Comparison of ENCODE assay signal across 23 cellular contexts in genomic region chr15:100853676-100854440, GRCh38. TPM values are rescaled to one million over a fixed set of nuclear protein-coding genes. Genes with fewer than 3 reads are reported as not detected.
"Had no signal": no experiment of that assay in that cellular context is flagged by ENCODE, and none has a peak within 500 bp of the region (broad histone marks: within the 10 kb centered on the region; RNA-seq: fewer than 3 reads in every experiment).

No MANE protein-coding gene starts in this region.

- H3K4me1 Mint-ChIP-seq: central memory CD8-positive, alpha-beta T cell; stimulated activated memory B cell treated with anti-CD40 and anti-IgM and Interleukin-4, amounts not matched to agents 10 μg/mL and 1 μg/mL and 100 μg/mL, for 72 hours had no signal

- DNase-seq: activated CD4-positive, alpha-beta T cell treated with anti-CD3 and anti-CD28 coated beads for 1 hour; activated CD4-positive, alpha-beta T cell treated with anti-CD3 and anti-CD28 coated beads, Interleukin-2, amount 50 U/mL, for 1 hour; activated CD8-positive, alpha-beta memory T cell treated with anti-CD3 and anti-CD28 coated beads, Interleukin-2, amount 50 U/mL, for 4 hours; activated CD8-positive, alpha-beta T cell treated with anti-CD3 and anti-CD28 coated beads, Interleukin-2, amount 10 ng/mL, durations not matched to agents 7 days and 5 days; activated T-cell treated with anti-CD3 and anti-CD28 coated beads, Interleukin-2, amount 50 U/mL, for 24 hours; colonic mucosa; dorsolateral prefrontal cortex; hippocampal formation; mucosa of descending colon; right cardiac atrium; small intestine; stimulated activated CD4-positive, alpha-beta T cell treated with anti-CD3 and anti-CD28 coated beads, Interleukin-15, amount 100 ng/mL, for 24 hours; T-helper 1 cell; upper lobe of left lung; WERI-Rb-1 had no signal

- H3K27ac Mint-ChIP-seq: activated CD8-positive, alpha-beta T cell treated with anti-CD3 and anti-CD28 coated beads, Interleukin-2, amount 10 ng/mL, durations not matched to agents 7 days and 5 days; activated naive CD4-positive, alpha-beta T cell treated with anti-CD3 and anti-CD28 coated beads, Interleukin-2, amount 50 U/mL, for 72 hours; activated T-cell treated with anti-CD3 and anti-CD28 coated beads, Interleukin-2, amount 50 U/mL, for 24 hours; activated T-helper 17 cell treated with anti-CD3 and anti-CD28 coated beads, Interleukin-2, amount 50 U/mL, for 72 hours; memory B cell; stimulated activated memory B cell treated with anti-CD40 and anti-IgM and Interleukin-4, amounts not matched to agents 10 μg/mL and 1 μg/mL and 100 μg/mL, for 72 hours had no signal

- H3K9me3 Mint-ChIP-seq: activated naive CD4-positive, alpha-beta T cell treated with anti-CD3 and anti-CD28 coated beads, Interleukin-2, amount 50 U/mL, for 72 hours; activated T-cell treated with anti-CD3 and anti-CD28 coated beads, Interleukin-2, amount 50 U/mL, for 24 hours; activated T-helper 17 cell treated with anti-CD3 and anti-CD28 coated beads, Interleukin-2, amount 50 U/mL, for 72 hours; central memory CD8-positive, alpha-beta T cell; memory B cell; stimulated activated memory B cell treated with anti-CD40 and anti-IgM and Interleukin-4, amounts not matched to agents 10 μg/mL and 1 μg/mL and 100 μg/mL, for 72 hours had no signal

- H3K9me3 ChIP-seq: colonic mucosa, esophagus muscularis mucosa, mucosa of descending colon, thoracic aorta, upper lobe of left lung had no signal

- H3K79me2 ChIP-seq: parathyroid adenoma had no signal

- H3K9ac ChIP-seq: parathyroid adenoma had no signal

- H3K4me1 ChIP-seq: colonic mucosa, parathyroid adenoma had no signal

- H2AFZ ChIP-seq: parathyroid adenoma had no signal

- H3K36me3 Mint-ChIP-seq: activated naive CD4-positive, alpha-beta T cell treated with anti-CD3 and anti-CD28 coated beads, Interleukin-2, amount 50 U/mL, for 72 hours; memory B cell; stimulated activated memory B cell treated with anti-CD40 and anti-IgM and Interleukin-4, amounts not matched to agents 10 μg/mL and 1 μg/mL and 100 μg/mL, for 72 hours had no signal

- ATAC-seq: activated CD8-positive, alpha-beta T cell treated with anti-CD3 and anti-CD28 coated beads, Interleukin-2, amount 10 ng/mL, durations not matched to agents 7 days and 5 days; activated naive CD4-positive, alpha-beta T cell treated with anti-CD3 and anti-CD28 coated beads, Interleukin-2, amount 50 U/mL, for 72 hours; activated T-helper 17 cell treated with anti-CD3 and anti-CD28 coated beads, Interleukin-2, amount 50 U/mL, for 72 hours; mucosa of descending colon; right cardiac atrium; stimulated activated memory B cell treated with anti-CD40 and anti-IgM and Interleukin-4, amounts not matched to agents 10 μg/mL and 1 μg/mL and 100 μg/mL, for 72 hours had no signal

- H3K27me3 ChIP-seq: colonic mucosa, upper lobe of left lung had no signal

- H3K4me3 Mint-ChIP-seq: activated CD8-positive, alpha-beta T cell treated with anti-CD3 and anti-CD28 coated beads, Interleukin-2, amount 10 ng/mL, durations not matched to agents 7 days and 5 days; activated T-cell treated with anti-CD3 and anti-CD28 coated beads, Interleukin-2, amount 50 U/mL, for 24 hours; activated T-helper 17 cell treated with anti-CD3 and anti-CD28 coated beads, Interleukin-2, amount 50 U/mL, for 72 hours; central memory CD8-positive, alpha-beta T cell; memory B cell; stimulated activated memory B cell treated with anti-CD40 and anti-IgM and Interleukin-4, amounts not matched to agents 10 μg/mL and 1 μg/mL and 100 μg/mL, for 72 hours had no signal

- H3K27ac ChIP-seq: colonic mucosa, esophagus muscularis mucosa, parathyroid adenoma, thoracic aorta, upper lobe of left lung, WERI-Rb-1 had no signal

- H3K36me3 ChIP-seq: colonic mucosa, esophagus muscularis mucosa, thoracic aorta, upper lobe of left lung, WERI-Rb-1 had no signal

- H3K4me3 ChIP-seq: colonic mucosa, dorsolateral prefrontal cortex, esophagus muscularis mucosa, mucosa of descending colon, thoracic aorta, upper lobe of left lung had no signal

RNA-seq across cellular contexts. Expression of gene ALDH1A3, which starts 25.8 kb away (rescaled TPM):
- total RNA-seq: activated CD8-positive, alpha-beta T cell treated with anti-CD3 and anti-CD28 coated beads, Interleukin-2, amount 10 ng/mL, durations not matched to agents 7 days and 5 days; activated naive CD4-positive, alpha-beta T cell treated with anti-CD3 and anti-CD28 coated beads, Interleukin-2, amount 50 U/mL, for 72 hours; activated T-helper 17 cell treated with anti-CD3 and anti-CD28 coated beads, Interleukin-2, amount 50 U/mL, for 72 hours had no signal
